ENCODE assay signal across 16 cellular contexts in the genomic region with DNA sequence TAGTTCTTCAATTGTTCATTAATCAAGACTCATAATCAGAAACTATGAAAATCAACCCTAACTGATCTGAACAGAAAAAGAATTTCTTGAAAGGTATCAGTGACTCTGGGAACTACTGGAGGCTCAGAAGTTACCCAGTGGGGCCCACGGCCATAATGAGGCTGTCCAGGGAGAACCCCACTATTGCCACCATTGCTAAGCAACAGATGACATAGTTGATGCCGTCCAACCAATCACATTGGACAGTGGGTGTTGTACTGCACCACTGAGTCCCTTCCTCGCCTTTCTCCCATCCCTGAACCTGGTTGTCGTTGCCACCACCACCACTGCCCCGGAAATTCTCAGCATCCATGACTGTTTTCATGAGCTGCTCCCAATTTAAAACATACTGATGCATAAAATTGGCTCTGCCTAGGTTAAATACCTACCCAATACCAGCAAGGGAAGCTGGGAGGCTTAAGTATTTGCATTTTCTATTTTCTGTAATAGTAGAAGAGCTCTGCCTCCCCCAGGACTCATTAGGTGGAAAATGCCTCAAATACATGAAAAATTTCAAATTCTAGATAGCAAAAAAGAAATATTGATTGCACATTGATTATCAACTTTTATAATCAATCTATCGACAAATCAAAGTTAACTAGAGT. TPM values are rescaled to one million over a fixed set of nuclear protein-coding genes. Genes with fewer than 3 reads are reported as not detected.
DNase-seq lines count a peak whose midpoint lies in the region; ATAC-seq and TF ChIP-seq lines count a peak whose summit lies in the region.
"Had no signal": no experiment of that assay in that cellular context is flagged by ENCODE, and none has a peak within 500 bp of the region (broad histone marks: within the 10 kb centered on the region; RNA-seq: fewer than 3 reads in every experiment).

No MANE protein-coding gene starts in this region.

- no peaks in the 10 kb centered on the region for H3K36me3 ChIP-seq in spleen
- H3K36me3 ChIP-seq in suprapubic skin = no peaks in the 10 kb centered on the region
- H3K36me3 ChIP-seq: Peyer's patch, thyroid gland had no signal

- no peak overlapping the region for H3K27ac ChIP-seq in spleen
- no peak overlapping the region for H3K27ac ChIP-seq in suprapubic skin
- H3K27ac ChIP-seq: parathyroid adenoma, Peyer's patch, thyroid gland had no signal

- peaks cover 0 to 23% (median 7%) of the 10 kb centered on the region in 6 donors for H3K4me1 ChIP-seq in spleen
- H3K4me1 ChIP-seq in suprapubic skin = no peaks in the 10 kb centered on the region
- H3K4me1 ChIP-seq: parathyroid adenoma, Peyer's patch, thyroid gland had no signal

- no peak for TF ChIP-seq EP300 in suprapubic skin (IDR thresholded peaks at IDR 0.05)

- TF ChIP-seq POLR2A in spleen (IDR thresholded peaks at IDR 0.05) (no peak), suprapubic skin (IDR thresholded peaks at IDR 0.05) (no peak)

- peak; percentile 82 for ATAC-seq in GM18870 (IDR thresholded peaks at IDR 0.05; ENCODE audit: unreplicated experiment)
- ATAC-seq in HG02571 (IDR thresholded peaks at IDR 0.05; ENCODE audit: unreplicated experiment) = peak; percentile 96
- peak; percentile 65 for ATAC-seq in HG03521 (IDR thresholded peaks at IDR 0.05; ENCODE audit: unreplicated experiment)
- ATAC-seq: CD8-positive, alpha-beta T cell had no signal

- no peak overlapping the region for H3K4me3 ChIP-seq in spleen
- H3K4me3 ChIP-seq in suprapubic skin = no peak overlapping the region
- H3K4me3 ChIP-seq: Peyer's patch, thyroid gland had no signal

- no peaks in the 10 kb centered on the region for H3K27me3 ChIP-seq in spleen (replicated peaks in 1 of 7)
- H3K27me3 ChIP-seq in suprapubic skin = peaks cover 2% of the 10 kb centered on the region
- H3K27me3 ChIP-seq: Peyer's patch, thyroid gland had no signal

- H3K9me3 ChIP-seq in spleen = no peaks in the 10 kb centered on the region
- no peaks in the 10 kb centered on the region for H3K9me3 ChIP-seq in suprapubic skin
- H3K9me3 ChIP-seq: Peyer's patch, thyroid gland had no signal

- intact Hi-C loops in spleen (cut with DNase I; ENCODE audit: low total_unique reads) = no loop called here

- DNase-seq in spleen (peak; percentile 47), NCI-H2196 treated with DMSO at 0.1 percent for 48 hours (lab: John Stamatoyannopoulos, UW; ENCODE audit: unreplicated experiment) (no peak), suprapubic skin (ENCODE audit: low spot score in 2 of 2) (no peak), dermis blood vessel endothelial cell (no peak), islet precursor cell (no peak)
- DNase-seq: activated CD4-positive, alpha-beta T cell treated with anti-CD3 and anti-CD28 coated beads, Interleukin-2, amount 50 U/mL, for 1 hour; CD8-positive, alpha-beta T cell; foreskin fibroblast; NCI-H1092; stimulated activated CD4-positive, alpha-beta T cell treated with anti-CD3 and anti-CD28 coated beads, Interleukin-15, amount 100 ng/mL, for 24 hours; thyroid gland had no signal

- TF ChIP-seq CTCF in spleen (IDR thresholded peaks at IDR 0.05 in 8 of 11, conservative IDR thresholded peaks at IDR 0.05 in 3 of 11) (no peak), suprapubic skin (IDR thresholded peaks at IDR 0.05) (no peak)

- 86 to 93% (median 88%) methylated on average over 6 of the region's 6 CpGs for WGBS in spleen, 5 donors
- 92% methylated on average over 6 of the region's 6 CpGs for WGBS in suprapubic skin

RNA-seq across cellular contexts. Expression of a gene that starts 26.7 kb away (rescaled TPM):
- total RNA-seq in spleen = 10 to 100 TPM; 35.4 to 51.7 (median 43.8) TPM
- 10 to 100 TPM; 11.0 to 13.9 (median 13.6) TPM for polyA plus RNA-seq in spleen
- 10 to 100 TPM; 23.2 to 33.8 (median 27.7) TPM for total RNA-seq in suprapubic skin
- 17.9 and 27.1 TPM in 2 replicates for total RNA-seq in dermis blood vessel endothelial cell
